Comparison of ENCODE assay signal across 8 cellular contexts in genomic region chr16:21517263-21517662, GRCh38.
DNase-seq lines count a peak whose midpoint lies in the region; ATAC-seq and TF ChIP-seq lines count a peak whose summit lies in the region.
"Not testable (repeated sequence)": the region's sequence is repeated elsewhere in the genome, so short reads cannot be mapped to it uniquely, and the experiment has no call there.

No MANE protein-coding gene starts in this region.

- not testable (repeated sequence) for DNase-seq in DND-41; activated naive CD4-positive, alpha-beta T cell treated with anti-CD3 and anti-CD28 coated beads for 36 hours; esophagus muscularis mucosa (ENCODE audit: extremely low spot score); natural killer cell treated with Interleukin-12 subunit alpha and Interleukin-12 subunit beta and Interleukin-15 and Interleukin-18, amount 100 ng/mL, for 72 hours (ENCODE audit: low spot score); thoracic aorta (ENCODE audit: low spot score)
- DNase-seq in Peyer's patch = peak in 1 of 3 donors; percentile 14

- peak overlapping the region; percentile 48 for H3K4me2 ChIP-seq in DND-41 (ENCODE audit: insufficient read depth, low read length)

- 73% methylated on average over 10 of the region's 10 CpGs for WGBS in esophagus muscularis mucosa

- CTCF ChIA-PET in activated naive CD4-positive, alpha-beta T cell treated with anti-CD3 and anti-CD28 coated beads for 36 hours (lab: Charles Lee) = not testable (repeated sequence)

- not testable (repeated sequence) for TF ChIP-seq POLR2A in Peyer's patch (IDR thresholded peaks at IDR 0.05); esophagus muscularis mucosa (IDR thresholded peaks at IDR 0.05; ENCODE audit: low read depth)

- peaks cover 73% of the 10 kb centered on the region for H3K79me2 ChIP-seq in DND-41 (ENCODE audit: insufficient read depth, low read length)

- H2AFZ ChIP-seq in DND-41 (ENCODE audit: low read depth, low read length) = not testable (repeated sequence)

- H3K27me3 ChIP-seq in DND-41 (ENCODE audit: insufficient read depth, low read length, poor library complexity); Peyer's patch; esophagus muscularis mucosa; thoracic aorta (replicated peaks; ENCODE audit: insufficient read depth): not testable (repeated sequence)

- H4K20me1 ChIP-seq in DND-41 (ENCODE audit: insufficient read depth, low read length) = peaks cover 52% of the 10 kb centered on the region

- not testable (repeated sequence) for H3K9ac ChIP-seq in DND-41 (ENCODE audit: low read depth, low read length)

- H3K36me3 ChIP-seq in DND-41 (ENCODE audit: insufficient read depth, low read length) = peaks cover 41% of the 10 kb centered on the region
- H3K36me3 ChIP-seq in Peyer's patch, esophagus muscularis mucosa, thoracic aorta: not testable (repeated sequence)

- TF ChIP-seq EP300 in esophagus muscularis mucosa (IDR thresholded peaks at IDR 0.05) = not testable (repeated sequence)

- H3K4me1 Mint-ChIP-seq in activated naive CD4-positive, alpha-beta T cell treated with anti-CD3 and anti-CD28 coated beads for 36 hours (ENCODE audit: low read depth) = peaks cover 39% of the 10 kb centered on the region
- peaks cover 35 to 37% of the 10 kb centered on the region in 2 donors for H3K4me1 Mint-ChIP-seq in natural killer cell treated with Interleukin-12 subunit alpha and Interleukin-12 subunit beta and Interleukin-15 and Interleukin-18, amount 100 ng/mL, for 72 hours (ENCODE audit: low read depth in 2 of 2)

- not testable (repeated sequence) for H3K9me3 ChIP-seq in DND-41 (ENCODE audit: insufficient read depth, low read length, severe bottlenecking); Peyer's patch; esophagus muscularis mucosa; thoracic aorta

- intact Hi-C loops in activated naive CD4-positive, alpha-beta T cell treated with anti-CD3 and anti-CD28 coated beads for 36 hours (cut with micrococcal nuclease) = loop anchor here (5.0 kb wide), 1 partner anchor 675 kb away; no protein-coding TSS in a partner anchor
- intact Hi-C loops in esophagus muscularis mucosa (cut with DNase I) = not testable (repeated sequence)

- H3K36me3 Mint-ChIP-seq in activated naive CD4-positive, alpha-beta T cell treated with anti-CD3 and anti-CD28 coated beads for 36 hours (ENCODE audit: low read depth) = peaks cover 39% of the 10 kb centered on the region
- H3K36me3 Mint-ChIP-seq in natural killer cell treated with Interleukin-12 subunit alpha and Interleukin-12 subunit beta and Interleukin-15 and Interleukin-18, amount 100 ng/mL, for 72 hours = peaks cover 15% of the 10 kb centered on the region

- H3K27ac Mint-ChIP-seq in activated naive CD4-positive, alpha-beta T cell treated with anti-CD3 and anti-CD28 coated beads for 36 hours = peak overlapping the region; percentile 94
- H3K27ac Mint-ChIP-seq in natural killer cell treated with Interleukin-12 subunit alpha and Interleukin-12 subunit beta and Interleukin-15 and Interleukin-18, amount 100 ng/mL, for 72 hours = peak overlapping the region; percentile 99 to 100

- H3K27ac ChIP-seq in DND-41 (ENCODE audit: low read length) = not testable (repeated sequence)
- peak overlapping the region; percentile 44 to 68 (median 66) for H3K27ac ChIP-seq in Peyer's patch
- H3K27ac ChIP-seq in esophagus muscularis mucosa (replicated peaks in 1 of 4) = peak overlapping the region; percentile 82 to 90 (median 87)
- peak overlapping the region; percentile 79 to 86 for H3K27ac ChIP-seq in thoracic aorta

- H3K4me3 Mint-ChIP-seq in activated naive CD4-positive, alpha-beta T cell treated with anti-CD3 and anti-CD28 coated beads for 36 hours = peak overlapping the region; percentile 88
- H3K4me3 Mint-ChIP-seq in natural killer cell treated with Interleukin-12 subunit alpha and Interleukin-12 subunit beta and Interleukin-15 and Interleukin-18, amount 100 ng/mL, for 72 hours = peak overlapping the region; percentile 95

- H3K4me3 ChIP-seq in DND-41 (ENCODE audit: low read depth in 1 of 2, low read length in 2 of 2) (peak overlapping the region in 1 of 2 experiments; percentile 39; a peak in 2 of 4 replicates), Peyer's patch (peak overlapping the region in 2 of 4 donors; percentile 18), esophagus muscularis mucosa (peak overlapping the region; percentile 19 to 48 (median 30)), thoracic aorta (peak overlapping the region; percentile 61)

- not testable (repeated sequence) for H3K27me3 Mint-ChIP-seq in activated naive CD4-positive, alpha-beta T cell treated with anti-CD3 and anti-CD28 coated beads for 36 hours (ENCODE audit: low read depth); natural killer cell treated with Interleukin-12 subunit alpha and Interleukin-12 subunit beta and Interleukin-15 and Interleukin-18, amount 100 ng/mL, for 72 hours

- H3K9me3 Mint-ChIP-seq in activated naive CD4-positive, alpha-beta T cell treated with anti-CD3 and anti-CD28 coated beads for 36 hours; natural killer cell treated with Interleukin-12 subunit alpha and Interleukin-12 subunit beta and Interleukin-15 and Interleukin-18, amount 100 ng/mL, for 72 hours: not testable (repeated sequence)

- ATAC-seq in DND-41 (ENCODE audit: insufficient read depth, low read depth); natural killer cell treated with Interleukin-12 subunit alpha and Interleukin-12 subunit beta and Interleukin-15 and Interleukin-18, amount 100 ng/mL, for 72 hours; thoracic aorta (ENCODE audit: insufficient number of reproducible peaks, low FRiP score, low read depth): not testable (repeated sequence)
- ATAC-seq in GM21515 (IDR thresholded peaks at IDR 0.05; ENCODE audit: unreplicated experiment) (peak; percentile 15), HG03439 (IDR thresholded peaks at IDR 0.05; ENCODE audit: unreplicated experiment) (peak; percentile 10)

- H3K4me1 ChIP-seq in DND-41 (ENCODE audit: insufficient read depth, low read length) (peaks cover 51% of the 10 kb centered on the region), Peyer's patch (peaks cover 0 to 43% (median 25%) of the 10 kb centered on the region in 4 donors), esophagus muscularis mucosa (peaks cover 54 to 82% (median 67%) of the 10 kb centered on the region in 4 donors), thoracic aorta (ENCODE audit: control insufficient read depth in 1 of 2, low read depth in 2 of 2) (peaks cover 34 to 59% of the 10 kb centered on the region in 2 donors)

- TF ChIP-seq CTCF in DND-41 (IDR thresholded peaks at IDR 0.05; ENCODE audit: borderline replicate concordance, extremely low read depth, low read length, poor library complexity, severe bottlenecking); Peyer's patch (IDR thresholded peaks at IDR 0.05); esophagus muscularis mucosa (IDR thresholded peaks at IDR 0.05); thoracic aorta (IDR thresholded peaks at IDR 0.05): not testable (repeated sequence)
